Comparison of ENCODE assay signal across 10 cellular contexts in the genomic region with DNA sequence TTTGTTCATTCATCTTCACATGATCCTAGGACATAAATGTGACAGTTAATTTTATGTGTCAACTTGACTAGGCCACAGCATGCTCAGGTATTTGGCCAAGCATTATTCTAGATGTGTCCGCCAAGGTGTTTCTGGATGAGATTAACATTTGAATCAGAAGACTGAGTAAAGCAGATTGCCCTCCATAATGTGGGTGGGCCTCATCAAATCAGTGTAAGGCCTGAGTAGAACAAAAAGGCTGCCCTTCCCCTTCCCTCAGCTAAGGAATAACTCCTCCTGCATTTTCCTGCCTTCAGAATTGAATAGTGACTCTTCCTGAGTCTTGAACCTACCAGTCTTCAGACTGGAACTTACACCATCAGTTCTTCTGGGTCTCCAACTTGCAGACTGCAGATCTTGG. TPM values are rescaled to one million over a fixed set of nuclear protein-coding genes. Genes with fewer than 3 reads are reported as not detected.
"Had no signal": no experiment of that assay in that cellular context is flagged by ENCODE, and none has a peak within 500 bp of the region (broad histone marks: within the 10 kb centered on the region; RNA-seq: fewer than 3 reads in every experiment).

No MANE protein-coding gene starts in this region.

- ATAC-seq: HepG2 had no signal

- H3K4me2 ChIP-seq: KMS-11 had no signal

- H3K9ac ChIP-seq: KMS-11 had no signal

- H3K27ac Mint-ChIP-seq: IgD-negative memory B cell had no signal

- FAIRE-seq: HepG2, HTR-8/SVneo had no signal

- H3K27me3 Mint-ChIP-seq: IgD-negative memory B cell had no signal

- DNase-seq: IMR-90, KBM-7, KG1 had no signal

- H3K4me3 Mint-ChIP-seq: IgD-negative memory B cell had no signal

- H3K27ac ChIP-seq: HL-60, KMS-11 had no signal

RNA-seq across cellular contexts. Expression of a gene that starts 50.9 kb away (rescaled TPM):
- total RNA-seq: HepG2, HT-29, HT1080, IMR-90 had no signal
- polyA plus RNA-seq: HepG2, IgD-negative memory B cell, IMR-90 had no signal
